Comparison of ENCODE assay signal across 21 cellular contexts in the genomic region with DNA sequence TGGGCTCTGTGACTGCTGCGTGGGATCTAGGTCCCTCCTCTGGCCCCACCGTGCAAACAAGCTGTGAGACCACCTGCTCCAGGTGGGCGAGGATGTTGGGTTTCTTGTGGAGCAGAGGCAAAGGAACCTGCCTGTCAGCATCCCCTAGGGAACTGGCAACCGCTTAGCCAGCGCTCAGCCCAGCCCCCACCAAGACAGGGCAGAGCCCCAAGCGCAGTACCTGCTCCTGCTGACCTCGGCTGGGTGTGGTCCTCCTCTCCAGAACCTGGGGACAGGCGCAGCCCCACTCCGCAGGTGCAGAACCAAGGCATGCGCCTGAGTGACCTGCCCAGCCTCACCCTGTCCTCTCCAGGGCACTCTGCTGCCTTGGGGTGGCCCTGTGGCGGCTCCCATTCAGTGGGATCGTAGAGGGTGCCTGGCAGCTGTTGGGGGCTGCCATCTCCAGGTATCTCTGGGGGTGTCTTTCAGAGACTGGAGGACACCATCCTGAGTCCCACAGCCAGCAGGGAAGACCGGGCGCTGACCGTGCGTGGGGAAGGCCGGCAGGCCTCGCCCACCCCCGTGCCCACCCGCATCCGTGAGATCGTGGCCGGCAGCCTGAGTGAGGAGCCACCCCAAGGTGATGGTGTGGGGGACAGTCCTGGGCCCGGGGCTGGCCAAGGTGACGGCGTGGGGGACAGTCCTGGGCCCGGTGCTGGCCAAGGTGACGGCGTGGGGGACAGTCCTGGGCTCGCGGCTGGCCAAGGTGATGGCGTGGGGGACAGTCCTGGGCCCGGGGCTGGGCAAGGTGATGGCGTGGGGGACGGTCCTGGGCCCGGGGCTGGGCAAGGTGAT. TPM values are rescaled to one million over a fixed set of nuclear protein-coding genes. Genes with fewer than 3 reads are reported as not detected.
DNase-seq lines count a peak whose midpoint lies in the region; ATAC-seq and TF ChIP-seq lines count a peak whose summit lies in the region.
"Had no signal": no experiment of that assay in that cellular context is flagged by ENCODE, and none has a peak within 500 bp of the region (broad histone marks: within the 10 kb centered on the region; RNA-seq: fewer than 3 reads in every experiment).

No MANE protein-coding gene starts in this region.

- DNase-seq in activated naive CD4-positive, alpha-beta T cell treated with anti-CD3 and anti-CD28 coated beads for 36 hours: peak; percentile 2
- DNase-seq in activated naive CD4-positive, alpha-beta T cell treated with Interleukin-2 at 50 U/mL for 16 hours: no peak
- DNase-seq in chondrocyte (ENCODE audit: low spot score): peak; percentile 90
- DNase-seq in left colon: peak; percentile 3 to 16
- peak; percentile 3 for DNase-seq in transverse colon
- no peak for DNase-seq in HuH-7 (ENCODE audit: low spot score)
- DNase-seq in ureter (ENCODE audit: low spot score): no peak
- DNase-seq: activated CD4-positive, alpha-beta T cell treated with anti-CD3 and anti-CD28 coated beads, Interleukin-2, amount 50 U/mL, for 4 hours; DMS 273 treated with DMSO at 0.1 percent for 48 hours; hippocampal formation; NCI-H1092 treated with DMSO at 0.1 percent for 48 hours; NCI-H446; stimulated activated CD8-positive, alpha-beta memory T cell treated with anti-CD3 and anti-CD28 coated beads, Interleukin-4, amount 100 ng/mL, for 48 hours had no signal

- H3K27me3 ChIP-seq in transverse colon: peaks cover 27% of the 10 kb centered on the region
- H3K27me3 ChIP-seq: tibial nerve had no signal

- H3K27me3 Mint-ChIP-seq in activated naive CD4-positive, alpha-beta T cell treated with anti-CD3 and anti-CD28 coated beads for 36 hours (ENCODE audit: low read depth): peaks cover 5% of the 10 kb centered on the region
- no peaks in the 10 kb centered on the region for H3K27me3 Mint-ChIP-seq in chondrocyte (ENCODE audit: low read depth)

- H3K36me3 Mint-ChIP-seq in activated naive CD4-positive, alpha-beta T cell treated with anti-CD3 and anti-CD28 coated beads for 36 hours (ENCODE audit: low read depth): no peaks in the 10 kb centered on the region
- no peaks in the 10 kb centered on the region for H3K36me3 Mint-ChIP-seq in chondrocyte (ENCODE audit: low read depth)
- H3K36me3 Mint-ChIP-seq: IgD-negative memory B cell had no signal

- 67 to 89% methylated on average over 3 to 25 of the region's 36 CpGs for WGBS in transverse colon (ENCODE audit: low coverage in 1 of 2), 2 donors

- H3K4me1 ChIP-seq in transverse colon: peaks cover 0 to 16% (median 5%) of the 10 kb centered on the region in 4 donors

- H3K27ac Mint-ChIP-seq in activated naive CD4-positive, alpha-beta T cell treated with anti-CD3 and anti-CD28 coated beads for 36 hours: no peak overlapping the region
- H3K27ac Mint-ChIP-seq in chondrocyte (ENCODE audit: unreplicated experiment): no peak overlapping the region
- H3K27ac Mint-ChIP-seq: IgD-negative memory B cell had no signal

- no peaks in the 10 kb centered on the region for H3K36me3 ChIP-seq in transverse colon
- H3K36me3 ChIP-seq: neutrophil, tibial nerve had no signal

- no peak for TF ChIP-seq EP300 in transverse colon (IDR thresholded peaks at IDR 0.05; ENCODE audit: low read depth)

- H3K4me3 ChIP-seq in transverse colon: no peak overlapping the region
- H3K4me3 ChIP-seq: lung, tibial nerve had no signal

- no peak for TF ChIP-seq POLR2A in transverse colon (IDR thresholded peaks at IDR 0.05)

- no peaks in the 10 kb centered on the region for H3K9me3 ChIP-seq in transverse colon
- H3K9me3 ChIP-seq: neutrophil, tibial nerve had no signal

- no peaks in the 10 kb centered on the region for H3K9me3 Mint-ChIP-seq in activated naive CD4-positive, alpha-beta T cell treated with anti-CD3 and anti-CD28 coated beads for 36 hours
- no peaks in the 10 kb centered on the region for H3K9me3 Mint-ChIP-seq in chondrocyte (ENCODE audit: low read depth)
- H3K9me3 Mint-ChIP-seq: central memory CD8-positive, alpha-beta T cell; IgD-negative memory B cell had no signal

- in situ Hi-C loops in transverse colon (cut with MboI; ENCODE audit: low pct_ligation_motif_present in 1 of 4, low pct_unique_long_range_greater_than_20kb in 1 of 4, low sequenced_read_pairs in 3 of 4): no loop called here

- CTCF ChIA-PET in activated naive CD4-positive, alpha-beta T cell treated with anti-CD3 and anti-CD28 coated beads for 36 hours (lab: Charles Lee): interaction anchor here (0.6 kb wide), 1 partner anchor 637 kb away, joined by 4 read pairs; no protein-coding TSS in a partner anchor

- TF ChIP-seq CTCF in chondrocyte (IDR thresholded peaks at IDR 0.05) (no peak), transverse colon (IDR thresholded peaks at IDR 0.05) (no peak)

- no peaks in the 10 kb centered on the region for H3K4me1 Mint-ChIP-seq in activated naive CD4-positive, alpha-beta T cell treated with anti-CD3 and anti-CD28 coated beads for 36 hours (ENCODE audit: low read depth)
- H3K4me1 Mint-ChIP-seq in chondrocyte (ENCODE audit: low read depth): peaks cover 15% of the 10 kb centered on the region
- H3K4me1 Mint-ChIP-seq: central memory CD8-positive, alpha-beta T cell had no signal

- H3K4me3 Mint-ChIP-seq in activated naive CD4-positive, alpha-beta T cell treated with anti-CD3 and anti-CD28 coated beads for 36 hours: no peak overlapping the region
- H3K4me3 Mint-ChIP-seq in chondrocyte (ENCODE audit: unreplicated experiment): no peak overlapping the region
- H3K4me3 Mint-ChIP-seq: central memory CD8-positive, alpha-beta T cell had no signal

- intact Hi-C loops in activated naive CD4-positive, alpha-beta T cell treated with anti-CD3 and anti-CD28 coated beads for 36 hours (cut with micrococcal nuclease): loop anchor here (10.0 kb wide), 2 partner anchors 66 to 156 kb away; no protein-coding TSS in a partner anchor
- intact Hi-C loops in left colon (cut with DNase I, micrococcal nuclease): no loop called here
- intact Hi-C loops in transverse colon (cut with DNase I; ENCODE audit: low total_unique reads): no loop called here

- no peak overlapping the region for H3K27ac ChIP-seq in transverse colon
- H3K27ac ChIP-seq: epithelial cell of prostate, neutrophil had no signal

- ATAC-seq in left colon (peak; percentile 17), HG03378 (IDR thresholded peaks at IDR 0.05; ENCODE audit: unreplicated experiment) (no peak)
- ATAC-seq: Panc1 had no signal

RNA-seq across cellular contexts. Expression of gene CROCC2, which starts 12.3 kb away (rescaled TPM):
- not detected for total RNA-seq in activated naive CD4-positive, alpha-beta T cell treated with anti-CD3 and anti-CD28 coated beads for 36 hours
- not detected in 3 replicates for total RNA-seq in chondrocyte
- under 1 TPM in 1 of 2 donors, not detected in 1; 0.06 TPM for total RNA-seq in left colon
- not detected for total RNA-seq in transverse colon
- 0.23 TPM for total RNA-seq in ureter

RNA-seq across cellular contexts. Expression of gene MAB21L4, which starts 22.5 kb away (rescaled TPM):
- total RNA-seq in activated naive CD4-positive, alpha-beta T cell treated with anti-CD3 and anti-CD28 coated beads for 36 hours: not detected
- total RNA-seq in chondrocyte (not detected in 3 replicates), left colon (10 to 100 TPM in 1 of 2 donors, 1 to 10 TPM in 1; 4.5 to 11.8 TPM), transverse colon (10 to 100 TPM in 1 of 4 donors, 1 to 10 TPM in 2, not detected in 1; 4.9 to 11.6 (median 9.8) TPM), ureter (2.5 TPM)
- total RNA-seq: tibial nerve had no signal

RNA-seq across cellular contexts. Expression of gene AGXT, which starts 49.9 kb away (rescaled TPM):
- not detected for total RNA-seq in activated naive CD4-positive, alpha-beta T cell treated with anti-CD3 and anti-CD28 coated beads for 36 hours
- total RNA-seq in chondrocyte (not detected in 3 replicates), left colon (1 to 10 TPM in 1 of 2 donors, under 1 TPM in 1; 0.59 to 3.0 TPM), transverse colon (1 to 10 TPM in 1 of 4 donors, under 1 TPM in 2, not detected in 1; 0.32 to 2.2 (median 0.82) TPM), ureter (0.31 TPM)

Comparison
In these comparisons a context has a peak if more than half of its experiments do, and no peak if none do; other contexts are left out.
1. DNase-seq: peak in activated naive CD4-positive, alpha-beta T cell treated with anti-CD3 and anti-CD28 coated beads for 36 hours (single experiment), chondrocyte (single experiment), left colon (2 of 2) and transverse colon (single experiment); none in activated naive CD4-positive, alpha-beta T cell treated with Interleukin-2 at 50 U/mL for 16 hours (single experiment), HuH-7 (single experiment) and ureter (single experiment).